31 cellular contexts compared by ENCODE assay signal in genomic region chr11:3605279-3605662, GRCh38. TPM values are rescaled to one million over a fixed set of nuclear protein-coding genes. Genes with fewer than 3 reads are reported as not detected.
"Had no signal": no experiment of that assay in that cellular context is flagged by ENCODE, and none has a peak within 500 bp of the region (broad histone marks: within the 10 kb centered on the region; RNA-seq: fewer than 3 reads in every experiment).

No MANE protein-coding gene starts in this region.

- H3K27me3 ChIP-seq: esophagus muscularis mucosa, heart left ventricle, neutrophil, ovary, stomach, thyroid gland had no signal

- H3K4me3 ChIP-seq: esophagus muscularis mucosa, heart left ventricle, lower lobe of right lung, ovary, skin epidermis, stomach, thyroid gland had no signal

- ATAC-seq: activated naive CD8-positive, alpha-beta T cell treated with anti-CD3 and anti-CD28 coated beads, Interleukin-2, amount 50 U/mL, for 24 hours; activated T-cell treated with anti-CD3 and anti-CD28 coated beads, Interleukin-2, amount 50 U/mL, for 4 hours; foreskin keratinocyte; sciatic nerve; stimulated activated naive B cell treated with anti-CD40 and anti-IgM and Interleukin-4, amounts not matched to agents 10 μg/mL and 1 μg/mL and 100 μg/mL, for 72 hours; T-helper 17 cell had no signal

- DNase-seq: activated CD4-positive, alpha-beta memory T cell treated with anti-CD3 and anti-CD28 coated beads, Interleukin-2, amount 10 ng/mL, durations not matched to agents 7 days and 5 days; activated CD4-positive, alpha-beta T cell treated with anti-CD3 and anti-CD28 coated beads for 1 hour; activated CD4-positive, alpha-beta T cell treated with anti-CD3 and anti-CD28 coated beads, Interleukin-2, amount 10 ng/mL, durations not matched to agents 7 days and 5 days; activated CD8-positive, alpha-beta memory T cell treated with anti-CD3 and anti-CD28 coated beads, Interleukin-2, amount 50 U/mL, for 48 hours; activated naive CD8-positive, alpha-beta T cell treated with anti-CD3 and anti-CD28 coated beads, Interleukin-2, amount 50 U/mL, for 24 hours; activated T-cell treated with anti-CD3 and anti-CD28 coated beads, Interleukin-2, amount 50 U/mL, for 4 hours; amygdala; dermis blood vessel endothelial cell; effector CD4-positive, alpha-beta T cell; foreskin keratinocyte; heart left ventricle; lower lobe of right lung; ovary; retina; stimulated activated CD4-positive, alpha-beta T cell treated with anti-CD3 and anti-CD28 coated beads, Interleukin-1b, Interleukin-23, amount 100 ng/mL, for 48 hours; stimulated activated CD4-positive, alpha-beta T cell treated with anti-CD3 and anti-CD28 coated beads, Interleukin-4, amount 100 ng/mL, for 4 hours; stimulated activated CD8-positive, alpha-beta memory T cell treated with anti-CD3 and anti-CD28 coated beads, Interleukin-4, amount 100 ng/mL, for 48 hours; stimulated activated naive B cell treated with anti-CD40 and anti-IgM and Interleukin-4, amounts not matched to agents 10 μg/mL and 1 μg/mL and 100 μg/mL, for 72 hours; T-helper 17 cell; T1000; thyroid gland had no signal

- H3K27ac ChIP-seq: esophagus muscularis mucosa, foreskin keratinocyte, lower lobe of right lung, neutrophil, ovary, skin epidermis, thyroid gland had no signal

- H3K36me3 ChIP-seq: esophagus muscularis mucosa, heart left ventricle, lower lobe of right lung, neutrophil, ovary, stomach, thyroid gland had no signal

- H3K9me3 ChIP-seq: esophagus muscularis mucosa, heart left ventricle, lower lobe of right lung, neutrophil, ovary, stomach, thyroid gland had no signal

- H3K4me1 ChIP-seq: esophagus muscularis mucosa, foreskin keratinocyte, heart left ventricle, lower lobe of right lung, stomach, thyroid gland had no signal

RNA-seq across cellular contexts. Expression of gene ART5, which starts 36.5 kb away (rescaled TPM):
- total RNA-seq: activated CD4-positive, alpha-beta memory T cell treated with anti-CD3 and anti-CD28 coated beads, Interleukin-2, amount 10 ng/mL, durations not matched to agents 7 days and 5 days; activated CD4-positive, alpha-beta T cell treated with anti-CD3 and anti-CD28 coated beads, Interleukin-2, amount 10 ng/mL, durations not matched to agents 7 days and 5 days; activated T-cell treated with anti-CD3 and anti-CD28 coated beads, Interleukin-2, amount 50 U/mL, for 4 hours; activated T-helper 2 cell treated with anti-CD3 and anti-CD28 coated beads, Interferon-gamma antibody, Interleukin-2, Interleukin-4, amounts not matched to agents 10 μg/mL and 5 μg/mL and 100 μg/mL, durations not matched to agents 14 hours and 24 hours and 36 hours; dermis blood vessel endothelial cell; stomach; T-helper 17 cell; urinary bladder had no signal

RNA-seq across cellular contexts. Expression of gene ART1, which starts 39.7 kb away (rescaled TPM):
- total RNA-seq: activated CD4-positive, alpha-beta memory T cell treated with anti-CD3 and anti-CD28 coated beads, Interleukin-2, amount 10 ng/mL, durations not matched to agents 7 days and 5 days; activated CD4-positive, alpha-beta T cell treated with anti-CD3 and anti-CD28 coated beads, Interleukin-2, amount 10 ng/mL, durations not matched to agents 7 days and 5 days; activated T-cell treated with anti-CD3 and anti-CD28 coated beads, Interleukin-2, amount 50 U/mL, for 4 hours; activated T-helper 2 cell treated with anti-CD3 and anti-CD28 coated beads, Interferon-gamma antibody, Interleukin-2, Interleukin-4, amounts not matched to agents 10 μg/mL and 5 μg/mL and 100 μg/mL, durations not matched to agents 14 hours and 24 hours and 36 hours; dermis blood vessel endothelial cell; esophagus muscularis mucosa; foreskin keratinocyte; kidney epithelial cell; mucosa of gallbladder; progenitor cell of endocrine pancreas; sciatic nerve; stomach; T-helper 17 cell; thyroid gland; urinary bladder had no signal
- polyA plus RNA-seq: foreskin keratinocyte, heart left ventricle, ovary, stomach, urinary bladder had no signal
